1 cellular context compared by ENCODE assay signal in the genomic region with DNA sequence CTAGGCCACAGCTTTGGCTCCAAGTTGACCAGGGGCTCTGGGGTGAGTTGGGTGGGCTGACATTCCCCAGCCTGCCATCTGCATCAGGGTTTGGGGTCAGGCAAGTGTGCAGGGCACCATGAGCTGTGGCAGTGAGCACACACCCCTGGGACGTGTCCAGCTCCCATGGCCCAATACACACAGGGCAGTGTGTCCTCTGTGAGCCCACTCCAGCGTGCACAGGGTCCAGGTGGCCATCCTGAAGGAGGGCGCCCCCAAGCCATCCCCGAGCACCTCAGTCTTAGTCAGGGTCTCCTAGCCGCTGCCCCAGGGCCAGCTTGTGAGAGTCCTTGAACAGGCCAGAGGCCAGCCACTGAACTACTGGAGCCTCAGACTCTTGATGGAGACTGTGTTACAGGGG.
TF ChIP-seq lines count a peak whose summit lies in the region.

No MANE protein-coding gene starts in this region.

TF ChIP-seq in H1, 55 proteins besides CTCF, POLR2A, EP300 and RAD21:
- TF ChIP-seq TAF1 (IDR thresholded peaks at IDR 0.05; ENCODE audit: low read depth, low read length): no peak
- TF ChIP-seq MAFK (IDR thresholded peaks at IDR 0.05; ENCODE audit: low read depth, low read length): no peak
- TF ChIP-seq CREB1 (IDR thresholded peaks at IDR 0.05): no peak
